12 cellular contexts compared by ENCODE assay signal in genomic region chr16:85833540-85833914, GRCh38.
"Had no signal": no experiment of that assay in that cellular context is flagged by ENCODE, and none has a peak within 500 bp of the region (broad histone marks: within the 10 kb centered on the region; RNA-seq: fewer than 3 reads in every experiment).

No MANE protein-coding gene starts in this region.

- H3K4me3 Mint-ChIP-seq: activated CD4-positive, alpha-beta T cell treated with anti-CD3 and anti-CD28 coated beads, Interleukin-2, amount 10 ng/mL, durations not matched to agents 7 days and 5 days; activated naive CD4-positive, alpha-beta T cell treated with anti-CD3 and anti-CD28 coated beads for 36 hours; neural crest cell had no signal

- H3K4me1 ChIP-seq: colonic mucosa, psoas muscle, thyroid gland, uterus had no signal

- H3K36me3 ChIP-seq: colonic mucosa, thyroid gland, uterus had no signal

- H3K4me3 ChIP-seq: colonic mucosa, psoas muscle, thyroid gland, uterus had no signal

- H3K9me3 ChIP-seq: colonic mucosa, psoas muscle, thyroid gland, uterus had no signal

- ATAC-seq: psoas muscle, sciatic nerve had no signal

- H3K4me1 Mint-ChIP-seq: neural crest cell had no signal

- DNase-seq: activated CD4-positive, alpha-beta T cell treated with anti-CD3 and anti-CD28 coated beads, Interleukin-2, amount 10 ng/mL, durations not matched to agents 7 days and 5 days; activated CD4-positive, CD25-positive, alpha-beta regulatory T cell; activated CD8-positive, alpha-beta memory T cell treated with anti-CD3 and anti-CD28 coated beads for 24 hours; activated naive CD4-positive, alpha-beta T cell treated with anti-CD3 and anti-CD28 coated beads for 36 hours; colonic mucosa; effector CD4-positive, alpha-beta T cell; foreskin fibroblast; psoas muscle; thyroid gland; uterus had no signal

- H3K9me3 Mint-ChIP-seq: activated naive CD4-positive, alpha-beta T cell treated with anti-CD3 and anti-CD28 coated beads for 36 hours had no signal

- H3K27ac ChIP-seq: colonic mucosa, psoas muscle, thyroid gland, uterus had no signal

- H3K27me3 ChIP-seq: colonic mucosa, thyroid gland had no signal

- H3K27ac Mint-ChIP-seq: activated CD4-positive, alpha-beta T cell treated with anti-CD3 and anti-CD28 coated beads, Interleukin-2, amount 10 ng/mL, durations not matched to agents 7 days and 5 days; activated naive CD4-positive, alpha-beta T cell treated with anti-CD3 and anti-CD28 coated beads for 36 hours had no signal
